In genomic region chr3:185473290-185473815, GRCh38 we compare ENCODE assay signal across 1 cellular context.
TF ChIP-seq lines count a peak whose summit lies in the region.

No MANE protein-coding gene starts in this region.

TF ChIP-seq in K562, 482 proteins besides CTCF, POLR2A, EP300 and RAD21 (continued from another document and continues in another):
- no peak for TF ChIP-seq ZNF740 (CRISPR knock-in tag; IDR thresholded peaks at IDR 0.05)
- TF ChIP-seq ZNF740 (tag; IDR thresholded peaks at IDR 0.05) = no peak
- no peak for TF ChIP-seq POLR3G (IDR thresholded peaks at IDR 0.05; ENCODE audit: extremely low read depth, insufficient read length, insufficient replicate concordance)
- peak; percentile 85 for TF ChIP-seq ATF7 (IDR thresholded peaks at IDR 0.05)
- no peak for TF ChIP-seq SP1 (CRISPR knock-in tag; IDR thresholded peaks at IDR 0.05)
- TF ChIP-seq ELF4 (CRISPR knock-in tag; IDR thresholded peaks at IDR 0.05) = no peak
- peak in 1 of 2 experiments; percentile 63; a peak in 1 of 4 replicates for TF ChIP-seq MNT (conservative IDR thresholded peaks at IDR 0.05)
- TF ChIP-seq FOXA1 (IDR thresholded peaks at IDR 0.05; ENCODE audit: borderline replicate concordance) = no peak
- no peak for TF ChIP-seq TARDBP (IDR thresholded peaks at IDR 0.05)
- TF ChIP-seq MTA2 (IDR thresholded peaks at IDR 0.05; ENCODE audit: low read depth) = no peak
- no peak; the same call in 1 of the 2 replicates for TF ChIP-seq GATAD2A (IDR thresholded peaks at IDR 0.05)
- no peak for TF ChIP-seq PREB (CRISPR knock-in tag; IDR thresholded peaks at IDR 0.05)
- no peak for TF ChIP-seq XRCC4 (IDR thresholded peaks at IDR 0.05; ENCODE audit: extremely low read depth, insufficient read depth, insufficient read length)
- TF ChIP-seq BCLAF1 (IDR thresholded peaks at IDR 0.05; ENCODE audit: borderline replicate concordance in 1 of 2, control insufficient read depth in 1 of 2, low read depth in 2 of 2, low read length in 1 of 2) = no peak
- peak; percentile 69 for TF ChIP-seq NCOR1 (IDR thresholded peaks at IDR 0.05)
- peak; percentile 69 for TF ChIP-seq TFAP4 (CRISPR knock-in tag; IDR thresholded peaks at IDR 0.05; ENCODE audit: borderline replicate concordance)
- no peak for TF ChIP-seq ZFP1 (CRISPR knock-in tag; IDR thresholded peaks at IDR 0.05)
- no peak for TF ChIP-seq ATF2 (CRISPR knock-in tag; IDR thresholded peaks at IDR 0.05)
- 0 out of 4 replicates have a peak, but pooled peaks of 1 of the 2 experiments have one; percentile 44 for TF ChIP-seq UBTF (IDR thresholded peaks at IDR 0.05; ENCODE audit: borderline replicate concordance in 1 of 2, low read depth in 2 of 2, low read length in 2 of 2)
- TF ChIP-seq ILK (tag; IDR thresholded peaks at IDR 0.05; ENCODE audit: borderline replicate concordance, low read depth) = no peak
- no peak for TF ChIP-seq NFRKB (IDR thresholded peaks at IDR 0.05; ENCODE audit: low read depth)
- no peak for TF ChIP-seq ZNF518B (CRISPR knock-in tag; IDR thresholded peaks at IDR 0.05)
- TF ChIP-seq JUN (IDR thresholded peaks at IDR 0.05; ENCODE audit: borderline replicate concordance, low read depth, low read length) = peak; percentile 95
- no peak for TF ChIP-seq JUN (CRISPR knock-in tag; IDR thresholded peaks at IDR 0.05; ENCODE audit: borderline replicate concordance)
- TF ChIP-seq ZNF583 (CRISPR knock-in tag; IDR thresholded peaks at IDR 0.05) = no peak
- no peak for TF ChIP-seq GTF2F1 (IDR thresholded peaks at IDR 0.05; ENCODE audit: low read depth, low read length)
- TF ChIP-seq MYNN (IDR thresholded peaks at IDR 0.05) = peak; percentile 65; the same call in 1 of the 2 replicates
- no peak for TF ChIP-seq MYNN (CRISPR knock-in tag; IDR thresholded peaks at IDR 0.05)
- TF ChIP-seq ZNF41 (CRISPR knock-in tag; conservative IDR thresholded peaks at IDR 0.05) = no peak
- no peak for TF ChIP-seq HDAC8 (tag; IDR thresholded peaks at IDR 0.05)
- TF ChIP-seq E2F3 (CRISPR knock-in tag; IDR thresholded peaks at IDR 0.05) = no peak
- TF ChIP-seq POLR2G (IDR thresholded peaks at IDR 0.05; ENCODE audit: low read depth, low read length) = 0 out of 2 replicates have a peak, but pooled peaks have one; percentile 33
- no peak for TF ChIP-seq BCL6 (CRISPR knock-in tag; IDR thresholded peaks at IDR 0.05)
- TF ChIP-seq CREB3 (tag; conservative IDR thresholded peaks at IDR 0.05; ENCODE audit: low read depth) = peak; percentile 55; the same call in 1 of the 2 replicates
- TF ChIP-seq ZNF695 (CRISPR knock-in tag; IDR thresholded peaks at IDR 0.05) = no peak
- no peak for TF ChIP-seq DEAF1 (CRISPR knock-in tag; IDR thresholded peaks at IDR 0.05)
- no peak for TF ChIP-seq CHAMP1 (IDR thresholded peaks at IDR 0.05)
- no peak for TF ChIP-seq HNRNPL (IDR thresholded peaks at IDR 0.05; ENCODE audit: low read depth, low read length)
- no peak for TF ChIP-seq TSC22D4 (tag; IDR thresholded peaks at IDR 0.05)
- TF ChIP-seq HNRNPUL1 (IDR thresholded peaks at IDR 0.05; ENCODE audit: low read length) = no peak
- 0 out of 2 replicates have a peak, but pooled peaks have one; percentile 32 for TF ChIP-seq RNF2 (IDR thresholded peaks at IDR 0.05)
- no peak for TF ChIP-seq SNRNP70 (optimal IDR thresholded peaks at IDR 0.05; ENCODE audit: low read depth, low read length)
- TF ChIP-seq RBM25 (IDR thresholded peaks at IDR 0.05; ENCODE audit: low read depth, low read length, severe bottlenecking) = no peak
